12 cellular contexts compared by ENCODE assay signal in the genomic region with DNA sequence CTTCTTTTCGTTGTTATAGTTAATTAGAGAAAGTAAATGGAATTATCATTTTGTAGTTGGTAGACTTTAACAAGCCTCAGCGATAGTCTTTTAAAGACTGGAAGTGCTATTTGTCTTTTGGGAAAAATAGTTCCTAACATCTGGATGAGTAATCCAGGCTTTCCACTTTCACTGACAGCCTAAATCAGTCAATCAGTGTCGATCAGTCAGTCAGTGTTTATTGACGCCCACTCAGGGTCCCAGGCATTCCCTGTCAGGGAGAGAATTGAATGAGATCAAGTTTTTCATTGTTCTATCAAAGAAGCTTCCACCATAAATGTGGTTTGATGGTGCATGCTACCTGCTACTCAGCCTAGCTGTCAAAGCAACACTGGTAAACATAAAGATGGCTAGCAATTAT. TPM values are rescaled to one million over a fixed set of nuclear protein-coding genes. Genes with fewer than 3 reads are reported as not detected.
A peak's percentile ranks its signal among the peaks of the same experiment; 100 is the strongest.
DNase-seq lines count a peak whose midpoint lies in the region; ATAC-seq and TF ChIP-seq lines count a peak whose summit lies in the region.
"Had no signal": no experiment of that assay in that cellular context is flagged by ENCODE, and none has a peak within 500 bp of the region (broad histone marks: within the 10 kb centered on the region; RNA-seq: fewer than 3 reads in every experiment).

No MANE protein-coding gene starts in this region.

- POLR2A ChIA-PET in GM10248 (lab: Yijun Ruan, JAX): no interaction called here

- intact Hi-C loops in left cardiac atrium (cut with DNase I): no loop called here

- no peaks in the 10 kb centered on the region for H3K9me3 Mint-ChIP-seq in type B pancreatic cell
- H3K9me3 Mint-ChIP-seq: activated T-cell treated with anti-CD3 and anti-CD28 coated beads, Interleukin-2, amount 50 U/mL, for 24 hours had no signal

- no peaks in the 10 kb centered on the region for H3K36me3 ChIP-seq in cardiac muscle cell
- peaks cover 0 to 12% of the 10 kb centered on the region in 2 donors for H3K36me3 ChIP-seq in muscle layer of duodenum (ENCODE audit: control insufficient read depth in 1 of 2, insufficient read depth in 2 of 2, low read length in 2 of 2)
- H3K36me3 ChIP-seq: pancreas had no signal

- H3K9me3 ChIP-seq in cardiac muscle cell (ENCODE audit: low read depth) (no peaks in the 10 kb centered on the region), muscle layer of duodenum (ENCODE audit: control insufficient read depth in 1 of 2, low read length in 2 of 2) (no peaks in the 10 kb centered on the region)
- H3K9me3 ChIP-seq: pancreas had no signal

- peak overlapping the region; percentile 99 for H3K4me3 Mint-ChIP-seq in type B pancreatic cell

- H3K4me3 ChIP-seq in cardiac muscle cell (peak overlapping the region; percentile 81), muscle layer of duodenum (ENCODE audit: low read depth in 1 of 2, low read length in 2 of 2) (peak overlapping the region; percentile 90 to 97)

- H3K27me3 ChIP-seq in cardiac muscle cell: no peaks in the 10 kb centered on the region
- no peaks in the 10 kb centered on the region for H3K27me3 ChIP-seq in muscle layer of duodenum (ENCODE audit: low read depth, low read length)
- H3K27me3 ChIP-seq: pancreas had no signal

- no peaks in the 10 kb centered on the region for H3K27me3 Mint-ChIP-seq in type B pancreatic cell
- H3K27me3 Mint-ChIP-seq: activated T-cell treated with anti-CD3 and anti-CD28 coated beads, Interleukin-2, amount 50 U/mL, for 24 hours had no signal

- H3K27ac ChIP-seq in cardiac muscle cell (no peak overlapping the region), cingulate gyrus (ENCODE audit: low read depth, low read length) (peak overlapping the region; percentile 92), muscle layer of duodenum (ENCODE audit: low read length) (peak overlapping the region; percentile 89)

- H3K36me3 Mint-ChIP-seq in type B pancreatic cell: no peaks in the 10 kb centered on the region

- peak overlapping the region; percentile 80 for H3K27ac Mint-ChIP-seq in type B pancreatic cell
- H3K27ac Mint-ChIP-seq: activated T-cell treated with anti-CD3 and anti-CD28 coated beads, Interleukin-2, amount 50 U/mL, for 24 hours had no signal

- H3K4me1 Mint-ChIP-seq in type B pancreatic cell (ENCODE audit: unreplicated experiment): peaks cover 60% of the 10 kb centered on the region

- H3K4me1 ChIP-seq in cardiac muscle cell (ENCODE audit: low read depth) (peaks cover 34% of the 10 kb centered on the region), muscle layer of duodenum (ENCODE audit: control insufficient read depth in 1 of 2, insufficient read depth in 2 of 2, low read length in 2 of 2) (peaks cover 15 to 43% of the 10 kb centered on the region in 2 donors)

- CTCF ChIA-PET in GM10248 (lab: Yijun Ruan, JAX): interaction anchor here (2.3 kb wide), 2 partner anchors 13 to 32 kb away, joined by 5 to 8 read pairs; no protein-coding TSS in a partner anchor

- ATAC-seq in left cardiac atrium: no peak
- ATAC-seq in GM18519 (IDR thresholded peaks at IDR 0.05; ENCODE audit: low FRiP score, unreplicated experiment): no peak
- ATAC-seq in activated CD4-positive, CD25-positive, alpha-beta regulatory T cell treated with anti-CD3 and anti-CD28 coated beads, Interleukin-2, amount 50 U/mL, for 24 hours: no peak
- ATAC-seq: pancreas had no signal

- DNase-seq in cardiac muscle cell (ENCODE audit: low read depth in 1 of 2, low spot score in 1 of 2) (no peak), left cardiac atrium (no peak), type B pancreatic cell (ENCODE audit: extremely low spot score, unreplicated experiment) (no peak), GM10248 (ENCODE audit: extremely low spot score) (no peak)
- DNase-seq: activated T-cell treated with anti-CD3 and anti-CD28 coated beads, Interleukin-2, amount 50 U/mL, for 24 hours; NCI-H1436 treated with DMSO at 0.1 percent for 48 hours; pancreas had no signal

- TF ChIP-seq CTCF in cardiac muscle cell (IDR thresholded peaks at IDR 0.05; ENCODE audit: low read depth, low read length): no peak
- TF ChIP-seq CTCF in type B pancreatic cell (conservative IDR thresholded peaks at IDR 0.05): no peak
- no peak for TF ChIP-seq CTCF in GM10248 (IDR thresholded peaks at IDR 0.05; ENCODE audit: control extremely low read depth, extremely low read depth, low read depth, missing control alignments)

RNA-seq across cellular contexts. Expression of a gene that starts 2.6 kb away (rescaled TPM):
- total RNA-seq in cardiac muscle cell: 71.6 and 97.1 TPM in 2 replicates
- 41.8 and 60.5 TPM in 2 replicates for polyA plus RNA-seq in cardiac muscle cell
- total RNA-seq in left cardiac atrium: 10 to 100 TPM; 40.8 to 55.4 TPM
- total RNA-seq in type B pancreatic cell (ENCODE audit: low replicate concordance): 66.6 and 91.8 TPM in 2 replicates

RNA-seq across cellular contexts. Expression of a gene that starts 59.0 kb away (rescaled TPM):
- total RNA-seq in cardiac muscle cell (not detected in 2 replicates), left cardiac atrium (not detected), type B pancreatic cell (ENCODE audit: low replicate concordance) (not detected in 2 replicates)
- polyA plus RNA-seq in cardiac muscle cell: 0.45 TPM in 1 of 2 replicates, not detected in the other
- total RNA-seq: cerebellum, pancreas had no signal
- polyA plus RNA-seq: pancreas had no signal
